ENCODE assay signal across 14 cellular contexts in genomic region chr3:9883676-9884554, GRCh38. TPM values are rescaled to one million over a fixed set of nuclear protein-coding genes. Genes with fewer than 3 reads are reported as not detected.
A peak's percentile ranks its signal among the peaks of the same experiment; 100 is the strongest.
DNase-seq lines count a peak whose midpoint lies in the region; ATAC-seq and TF ChIP-seq lines count a peak whose summit lies in the region.
"Had no signal": no experiment of that assay in that cellular context is flagged by ENCODE, and none has a peak within 500 bp of the region (broad histone marks: within the 10 kb centered on the region; RNA-seq: fewer than 3 reads in every experiment).

No MANE protein-coding gene starts in this region.

- H3K4me1 ChIP-seq in RWPE2 (ENCODE audit: insufficient read depth, poor library complexity, severe bottlenecking) (peaks cover 17% of the 10 kb centered on the region), skeletal muscle satellite cell (ENCODE audit: control insufficient read depth, insufficient read depth, low read length) (peaks cover 22% of the 10 kb centered on the region)
- no peaks in the 10 kb centered on the region for H3K4me1 ChIP-seq in effector memory CD4-positive, alpha-beta T cell (ENCODE audit: control insufficient read depth, insufficient read depth, low read length, poor library complexity, severe bottlenecking)
- H3K4me1 ChIP-seq: lower lobe of right lung, parathyroid adenoma had no signal

- H3K36me3 ChIP-seq in RWPE2 (ENCODE audit: low read depth) (no peaks in the 10 kb centered on the region), skeletal muscle satellite cell (ENCODE audit: insufficient read depth, low read length) (no peaks in the 10 kb centered on the region)
- H3K36me3 ChIP-seq in effector memory CD4-positive, alpha-beta T cell (ENCODE audit: control insufficient read depth, insufficient read depth, low read length), result no peaks in the 10 kb centered on the region
- H3K36me3 ChIP-seq: lower lobe of right lung had no signal

- peaks cover 5% of the 10 kb centered on the region for H3K36me3 Mint-ChIP-seq in Calu3 (ENCODE audit: insufficient read depth, unreplicated experiment)
- H3K36me3 Mint-ChIP-seq: CD4-positive, CD25-positive, alpha-beta regulatory T cell had no signal

- no peak overlapping the region for H3K4me3 ChIP-seq in RWPE2 (ENCODE audit: severe bottlenecking)
- no peak overlapping the region for H3K4me3 ChIP-seq in fibroblast of villous mesenchyme (ENCODE audit: low read depth, low read length)
- H3K4me3 ChIP-seq in skeletal muscle satellite cell (ENCODE audit: low read length), result peak overlapping the region; percentile 20
- no peak overlapping the region for H3K4me3 ChIP-seq in effector memory CD4-positive, alpha-beta T cell (ENCODE audit: insufficient read depth, low read depth, low read length, poor library complexity, severe bottlenecking)
- H3K4me3 ChIP-seq: lower lobe of right lung had no signal

- H3K9ac ChIP-seq in skeletal muscle satellite cell (ENCODE audit: low read depth, low read length), result peak overlapping the region; percentile 68
- H3K9ac ChIP-seq: parathyroid adenoma had no signal

- H3K9me3 ChIP-seq in RWPE2 (ENCODE audit: severe bottlenecking) (no peaks in the 10 kb centered on the region), skeletal muscle satellite cell (replicated peaks; ENCODE audit: low read length) (no peaks in the 10 kb centered on the region)
- no peaks in the 10 kb centered on the region for H3K9me3 ChIP-seq in effector memory CD4-positive, alpha-beta T cell (ENCODE audit: control insufficient read depth, low read length)
- H3K9me3 ChIP-seq: lower lobe of right lung had no signal

- peak overlapping the region; percentile 71 for H3K4me2 ChIP-seq in skeletal muscle satellite cell (ENCODE audit: low read length)

- H3K27me3 ChIP-seq in RWPE2 (ENCODE audit: insufficient read depth, poor library complexity, severe bottlenecking), result no peaks in the 10 kb centered on the region
- no peaks in the 10 kb centered on the region for H3K27me3 ChIP-seq in skeletal muscle satellite cell (ENCODE audit: control insufficient read depth, insufficient read depth, low read length)
- H3K27me3 ChIP-seq in effector memory CD4-positive, alpha-beta T cell (replicated peaks; ENCODE audit: control insufficient read depth, insufficient read depth, low read length, poor library complexity, severe bottlenecking), result no peaks in the 10 kb centered on the region

- H3K27ac ChIP-seq in RWPE2 (ENCODE audit: poor library complexity, severe bottlenecking), result peak overlapping the region; percentile 98
- H3K27ac ChIP-seq in effector memory CD4-positive, alpha-beta T cell (ENCODE audit: insufficient read depth, low read length, poor library complexity, severe bottlenecking), result no peak overlapping the region
- H3K27ac ChIP-seq: lower lobe of right lung, parathyroid adenoma had no signal

- peak overlapping the region; percentile 66 for H3K27ac Mint-ChIP-seq in Calu3 (ENCODE audit: unreplicated experiment)
- H3K27ac Mint-ChIP-seq: CD4-positive, CD25-positive, alpha-beta regulatory T cell had no signal

- H3K27me3 Mint-ChIP-seq in Calu3 (ENCODE audit: unreplicated experiment), result no peaks in the 10 kb centered on the region

- TF ChIP-seq CTCF in Calu3 (IDR thresholded peaks at IDR 0.05; ENCODE audit: unreplicated experiment) (no peak), RWPE2 (IDR thresholded peaks at IDR 0.05; ENCODE audit: poor library complexity, severe bottlenecking) (no peak), fibroblast of villous mesenchyme (IDR thresholded peaks at IDR 0.05; ENCODE audit: insufficient read depth, low read depth, low read length) (no peak)

- intact Hi-C loops in Calu3 (cut with micrococcal nuclease; ENCODE audit: unreplicated experiment), result no loop called here

- peak; percentile 9; the same call in 1 of the 3 replicates for ATAC-seq in RWPE2 (ENCODE audit: low read depth)
- ATAC-seq in GM18909 (IDR thresholded peaks at IDR 0.05; ENCODE audit: poor library complexity, unreplicated experiment), result no peak
- no peak for ATAC-seq in GM19397 (IDR thresholded peaks at IDR 0.05; ENCODE audit: unreplicated experiment)

- H3K4me3 Mint-ChIP-seq in Calu3 (ENCODE audit: low read depth, unreplicated experiment), result no peak overlapping the region
- H3K4me3 Mint-ChIP-seq: CD4-positive, CD25-positive, alpha-beta regulatory T cell had no signal

- CTCF ChIA-PET in Calu3 (lab: Charles Lee), result interaction anchor here (0.5 to 1.2 kb wide), 5 partner anchors 14 to 617 kb away, joined by 3 to 8 read pairs (median 3); no protein-coding TSS in a partner anchor

- BruUV-seq in Calu3 (replicated peaks; lab: Mats Ljungman, UMichigan), result no TSS peak

- H3K4me1 Mint-ChIP-seq in Calu3 (ENCODE audit: low read depth, unreplicated experiment), result peaks cover 30% of the 10 kb centered on the region
- H3K4me1 Mint-ChIP-seq: CD4-positive, CD25-positive, alpha-beta regulatory T cell had no signal

- H3K9me3 Mint-ChIP-seq in Calu3 (ENCODE audit: low read depth, unreplicated experiment), result no peaks in the 10 kb centered on the region
- H3K9me3 Mint-ChIP-seq: CD4-positive, CD25-positive, alpha-beta regulatory T cell had no signal

- DNase-seq in Calu3 (no peak), RWPE2 (ENCODE audit: low spot score) (no peak), fibroblast of villous mesenchyme (ENCODE audit: low read depth) (peak; percentile 84), NCI-H1105 (lab: John Stamatoyannopoulos, UW) (no peak)
- DNase-seq in effector memory CD4-positive, alpha-beta T cell, result no peak
- DNase-seq: activated T-cell treated with anti-CD3 and anti-CD28 coated beads, Interleukin-2, amount 50 U/mL, for 48 hours; CD4-positive, CD25-positive, alpha-beta regulatory T cell; lower lobe of right lung; NCI-H2107; stimulated activated CD4-positive, alpha-beta T cell treated with anti-CD3 and anti-CD28 coated beads, Interleukin-2, amount 100 ng/mL, for 24 hours had no signal

RNA-seq across cellular contexts. Expression of gene CIDEC, which starts 3.9 kb away (rescaled TPM):
- 0.71 and 1.3 TPM in 2 replicates for total RNA-seq in Calu3 (2022)
- not detected in 2 replicates for total RNA-seq in fibroblast of villous mesenchyme
- total RNA-seq in skeletal muscle satellite cell (2012; rRNA removed), result 7.1 and 11.1 TPM in 2 replicates
- total RNA-seq: CD4-positive, CD25-positive, alpha-beta regulatory T cell; lower lobe of right lung had no signal

RNA-seq across cellular contexts. Expression of gene JAGN1, which starts 6.5 kb away (rescaled TPM):
- total RNA-seq in Calu3 (2022) (32.4 and 34.2 TPM in 2 replicates), fibroblast of villous mesenchyme (15.1 and 24.2 TPM in 2 replicates)
- total RNA-seq in skeletal muscle satellite cell (2012; rRNA removed), result 44.4 and 46.1 TPM in 2 replicates

RNA-seq across cellular contexts. Expression of gene IL17RE, which starts 18.7 kb away (rescaled TPM):
- 25.5 and 30.6 TPM in 2 replicates for total RNA-seq in Calu3 (2022)
- 0.43 and 0.64 TPM in 2 replicates for total RNA-seq in fibroblast of villous mesenchyme
- total RNA-seq in skeletal muscle satellite cell (2012; rRNA removed), result 2.8 and 4.4 TPM in 2 replicates

RNA-seq across cellular contexts. Expression of gene IL17RC, which starts 33.0 kb away (rescaled TPM):
- total RNA-seq in Calu3 (2022) (19.1 and 24.7 TPM in 2 replicates), fibroblast of villous mesenchyme (32.8 and 42.8 TPM in 2 replicates)
- total RNA-seq in skeletal muscle satellite cell (2012; rRNA removed), result 121 and 264 TPM in 2 replicates

RNA-seq across cellular contexts. Expression of gene RPUSD3, which starts 40.1 kb away (rescaled TPM):
- 30.9 and 41.7 TPM in 2 replicates for total RNA-seq in Calu3 (2022)
- 28.3 and 31.1 TPM in 2 replicates for total RNA-seq in fibroblast of villous mesenchyme
- total RNA-seq in skeletal muscle satellite cell (2012; rRNA removed), result 28.8 and 33.2 TPM in 2 replicates

Comparison
In these comparisons a context has a peak if more than half of its experiments do, and no peak if none do; other contexts are left out.
1. RNA of gene IL17RE, which starts 18.7 kb away (total RNA-seq): 25.5 to 30.6 TPM in Calu3; 0.43 to 0.64 TPM in fibroblast of villous mesenchyme; every median in the first group is over 10 times any median in the second.